8 cellular contexts compared by ENCODE assay signal in genomic region chr22:41288245-41288946, GRCh38. TPM values are rescaled to one million over a fixed set of nuclear protein-coding genes. Genes with fewer than 3 reads are reported as not detected.
DNase-seq lines count a peak whose midpoint lies in the region; ATAC-seq and TF ChIP-seq lines count a peak whose summit lies in the region.

No MANE protein-coding gene starts in this region.

- peaks cover 0 to 15% of the 10 kb centered on the region in 2 donors for H3K36me3 ChIP-seq in gastrocnemius medialis

- TF ChIP-seq POLR2A in gastrocnemius medialis (IDR thresholded peaks at IDR 0.05): no peak

- DNase-seq in activated naive CD4-positive, alpha-beta T cell treated with anti-CD3 and anti-CD28 coated beads for 36 hours: no peak
- no peak for DNase-seq in activated naive CD4-positive, alpha-beta T cell treated with Interleukin-2 at 50 U/mL for 16 hours
- DNase-seq in T-helper 17 cell: no peak
- DNase-seq in foreskin fibroblast: peak; percentile 57 to 76
- DNase-seq in gastrocnemius medialis: no peak
- no peak for DNase-seq in nucleus accumbens (lab: John Stamatoyannopoulos, UW)
- no peak for DNase-seq in ureter (ENCODE audit: low spot score)

- H3K4me3 ChIP-seq in foreskin fibroblast (ENCODE audit: low read depth in 1 of 2, low read length in 2 of 2) (no peak overlapping the region), gastrocnemius medialis (no peak overlapping the region)

- H3K4me3 Mint-ChIP-seq in activated naive CD4-positive, alpha-beta T cell treated with anti-CD3 and anti-CD28 coated beads for 36 hours: peak overlapping the region; percentile 36
- H3K4me3 Mint-ChIP-seq in T-helper 17 cell: peak overlapping the region; percentile 67

- peak overlapping the region; percentile 29 to 71 (median 56) for H3K27ac ChIP-seq in gastrocnemius medialis

- H3K9me3 ChIP-seq in T-helper 17 cell (ENCODE audit: control insufficient read depth, low read length, poor library complexity, severe bottlenecking) (no peaks in the 10 kb centered on the region), gastrocnemius medialis (no peaks in the 10 kb centered on the region)

- intact Hi-C loops in activated naive CD4-positive, alpha-beta T cell treated with anti-CD3 and anti-CD28 coated beads for 36 hours (cut with micrococcal nuclease): loop anchor here (5.0 to 10.0 kb wide), 3 partner anchors 756 to 1754 kb away; partner anchors contain the start of gene RPS19BP1
- intact Hi-C loops in gastrocnemius medialis (cut with DNase I; ENCODE audit: low total_unique reads): loop anchor here (5.0 to 10.0 kb wide), 2 partner anchors 39 to 796 kb away; no protein-coding TSS in a partner anchor

- H3K27me3 ChIP-seq in gastrocnemius medialis: no peaks in the 10 kb centered on the region

- ATAC-seq in T-helper 17 cell (no peak), gastrocnemius medialis (no peak), GM18520 (IDR thresholded peaks at IDR 0.05; ENCODE audit: unreplicated experiment) (no peak)

- H3K4me1 Mint-ChIP-seq in activated naive CD4-positive, alpha-beta T cell treated with anti-CD3 and anti-CD28 coated beads for 36 hours (ENCODE audit: low read depth): peaks cover 25% of the 10 kb centered on the region
- peaks cover 16% of the 10 kb centered on the region for H3K4me1 Mint-ChIP-seq in T-helper 17 cell

- CTCF ChIA-PET in activated naive CD4-positive, alpha-beta T cell treated with anti-CD3 and anti-CD28 coated beads for 36 hours (lab: Charles Lee): no interaction called here

- H3K9me3 Mint-ChIP-seq in activated naive CD4-positive, alpha-beta T cell treated with anti-CD3 and anti-CD28 coated beads for 36 hours: no peaks in the 10 kb centered on the region

- peak overlapping the region; percentile 83 for H3K27ac Mint-ChIP-seq in activated naive CD4-positive, alpha-beta T cell treated with anti-CD3 and anti-CD28 coated beads for 36 hours
- H3K27ac Mint-ChIP-seq in T-helper 17 cell: peak overlapping the region; percentile 56

- TF ChIP-seq CTCF in foreskin fibroblast (IDR thresholded peaks at IDR 0.05; ENCODE audit: low read depth, low read length) (no peak), gastrocnemius medialis (IDR thresholded peaks at IDR 0.05 in 4 of 5, conservative IDR thresholded peaks at IDR 0.05 in 1 of 5) (no peak)

- H3K36me3 Mint-ChIP-seq in activated naive CD4-positive, alpha-beta T cell treated with anti-CD3 and anti-CD28 coated beads for 36 hours (ENCODE audit: low read depth): peaks cover 15% of the 10 kb centered on the region
- H3K36me3 Mint-ChIP-seq in T-helper 17 cell (ENCODE audit: low read depth): peaks cover 2% of the 10 kb centered on the region

- in situ Hi-C loops in gastrocnemius medialis (cut with MboI; ENCODE audit: low sequenced_read_pairs in 4 of 4): loop anchor here in 1 of 4 donors (25.0 kb wide), 1 partner anchor 249 kb away; the partner anchor contains the start of gene POLR3H

- no peaks in the 10 kb centered on the region for H3K27me3 Mint-ChIP-seq in activated naive CD4-positive, alpha-beta T cell treated with anti-CD3 and anti-CD28 coated beads for 36 hours (ENCODE audit: low read depth)
- no peaks in the 10 kb centered on the region for H3K27me3 Mint-ChIP-seq in T-helper 17 cell

- H3K4me1 ChIP-seq in gastrocnemius medialis: peaks cover 14% of the 10 kb centered on the region in 2 donors

RNA-seq across cellular contexts. Expression of gene RANGAP1, which starts 2.4 kb away (rescaled TPM):
- 100 to 1,000 TPM; 173 to 174 TPM for total RNA-seq in activated naive CD4-positive, alpha-beta T cell treated with anti-CD3 and anti-CD28 coated beads for 36 hours
- total RNA-seq in T-helper 17 cell (100 to 1,000 TPM; 114 to 142 TPM), gastrocnemius medialis (10 to 100 TPM; 31.4 to 75.2 (median 52.1) TPM), ureter (59.7 TPM)

RNA-seq across cellular contexts. Expression of gene ZC3H7B, which starts 12.9 kb away (rescaled TPM):
- total RNA-seq in activated naive CD4-positive, alpha-beta T cell treated with anti-CD3 and anti-CD28 coated beads for 36 hours: 10 to 100 TPM; 30.0 to 30.3 TPM
- total RNA-seq in T-helper 17 cell (10 to 100 TPM; 33.5 to 35.9 TPM), gastrocnemius medialis (10 to 100 TPM; 17.0 to 22.6 (median 20.5) TPM), ureter (65.9 TPM)

RNA-seq across cellular contexts. Expression of gene CHADL, which starts 47.7 kb away (rescaled TPM):
- total RNA-seq in activated naive CD4-positive, alpha-beta T cell treated with anti-CD3 and anti-CD28 coated beads for 36 hours: under 1 TPM in 1 of 2 experiments, not detected in 1; 0.17 TPM
- total RNA-seq in T-helper 17 cell: 1 to 10 TPM; 1.6 to 3.5 TPM
- total RNA-seq in gastrocnemius medialis: 1 to 10 TPM in 1 of 4 donors, under 1 TPM in 1, not detected in 2; 0.73 to 1.3 TPM
- total RNA-seq in ureter: 8.9 TPM

Comparison
In these comparisons a context has a peak if more than half of its experiments do, and no peak if none do; other contexts are left out.
1. DNase-seq: peak in foreskin fibroblast (2 of 2); none in activated naive CD4-positive, alpha-beta T cell treated with anti-CD3 and anti-CD28 coated beads for 36 hours (single experiment), activated naive CD4-positive, alpha-beta T cell treated with Interleukin-2 at 50 U/mL for 16 hours (single experiment), T-helper 17 cell (0 of 3), gastrocnemius medialis (0 of 2), nucleus accumbens (0 of 56) and ureter (single experiment).